In genomic region chr11:6746626-6747025, GRCh38 we compare ENCODE assay signal across 15 cellular contexts. TPM values are rescaled to one million over a fixed set of nuclear protein-coding genes. Genes with fewer than 3 reads are reported as not detected.
DNase-seq lines count a peak whose midpoint lies in the region; ATAC-seq and TF ChIP-seq lines count a peak whose summit lies in the region.
"Had no signal": no experiment of that assay in that cellular context is flagged by ENCODE, and none has a peak within 500 bp of the region (broad histone marks: within the 10 kb centered on the region; RNA-seq: fewer than 3 reads in every experiment).

No MANE protein-coding gene starts in this region.

- H3K36me3 ChIP-seq in KMS-11 (ENCODE audit: insufficient read depth) = no peaks in the 10 kb centered on the region
- no peaks in the 10 kb centered on the region for H3K36me3 ChIP-seq in lung (ENCODE audit: control insufficient read depth in 2 of 2, insufficient read depth in 2 of 2, low read length in 2 of 2)
- no peaks in the 10 kb centered on the region for H3K36me3 ChIP-seq in tibial nerve

- H2AFZ ChIP-seq in KMS-11 (ENCODE audit: low read depth) = peak overlapping the region; percentile 92

- no peak for DNase-seq in activated naive CD8-positive, alpha-beta T cell treated with anti-CD3 and anti-CD28 coated beads, Interleukin-2, amount 50 U/mL, for 24 hours
- no peak for DNase-seq in activated naive CD8-positive, alpha-beta T cell treated with anti-CD3 and anti-CD28 coated beads for 36 hours
- DNase-seq in lung (ENCODE audit: low spot score) (no peak), tibial nerve (ENCODE audit: low spot score in 2 of 2) (no peak), NCI-H2196 treated with DMSO at 0.1 percent for 48 hours (lab: John Stamatoyannopoulos, UW; ENCODE audit: unreplicated experiment) (no peak), DMS 273 treated with DMSO at 0.1 percent for 48 hours (lab: John Stamatoyannopoulos, UW) (no peak), DMS153 treated with DMSO at 0.1 percent for 48 hours (lab: John Stamatoyannopoulos, UW; ENCODE audit: unreplicated experiment) (no peak)
- DNase-seq: GF-D8, NCI-H1092 treated with DMSO at 0.1 percent for 48 hours, NCI-H774 had no signal

- no peaks in the 10 kb centered on the region for H3K9me3 Mint-ChIP-seq in activated naive CD8-positive, alpha-beta T cell treated with anti-CD3 and anti-CD28 coated beads, Interleukin-2, amount 50 U/mL, for 24 hours
- H3K9me3 Mint-ChIP-seq in activated naive CD8-positive, alpha-beta T cell treated with anti-CD3 and anti-CD28 coated beads for 36 hours = peaks cover 5% of the 10 kb centered on the region

- H3K4me1 ChIP-seq in KMS-11 (ENCODE audit: low read depth, poor library complexity, severe bottlenecking) (peaks cover 13% of the 10 kb centered on the region), lung (ENCODE audit: control insufficient read depth in 2 of 2, insufficient read depth in 2 of 2, low read length in 2 of 2) (peaks cover 0 to 5% of the 10 kb centered on the region in 2 donors), tibial nerve (no peaks in the 10 kb centered on the region)

- no peak overlapping the region for H3K4me3 ChIP-seq in KMS-11 (IDR thresholded peaks at IDR 0.05; ENCODE audit: insufficient read depth, low read depth, low read length)
- peak overlapping the region; percentile 49 for H3K4me3 ChIP-seq in lung
- peak overlapping the region in 2 of 4 donors; percentile 29 to 31 for H3K4me3 ChIP-seq in tibial nerve

- no peak overlapping the region for H3K4me3 Mint-ChIP-seq in activated naive CD8-positive, alpha-beta T cell treated with anti-CD3 and anti-CD28 coated beads, Interleukin-2, amount 50 U/mL, for 24 hours
- H3K4me3 Mint-ChIP-seq in activated naive CD8-positive, alpha-beta T cell treated with anti-CD3 and anti-CD28 coated beads for 36 hours = no peak overlapping the region
- H3K4me3 Mint-ChIP-seq: dendritic cell treated with granulocyte-macrophage colony-stimulating factor and Interleukin-4, amounts not matched to agents 40 ng/mL and 50 ng/mL, for 4 days had no signal

- peak; percentile 3 for ATAC-seq in activated naive CD8-positive, alpha-beta T cell treated with anti-CD3 and anti-CD28 coated beads, Interleukin-2, amount 50 U/mL, for 24 hours
- no peak for ATAC-seq in lung (ENCODE audit: insufficient read depth, low FRiP score)
- ATAC-seq: sciatic nerve had no signal

- TF ChIP-seq CTCF in KMS-11 (conservative IDR thresholded peaks at IDR 0.05; ENCODE audit: low read depth, low read length) (no peak), lung (IDR thresholded peaks at IDR 0.05; ENCODE audit: control extremely low read depth, extremely low read depth) (no peak), tibial nerve (IDR thresholded peaks at IDR 0.05) (no peak)

- H3K79me2 ChIP-seq in KMS-11 (ENCODE audit: insufficient read depth, low read depth) = no peaks in the 10 kb centered on the region

- peaks cover 32% of the 10 kb centered on the region for H3K4me1 Mint-ChIP-seq in activated naive CD8-positive, alpha-beta T cell treated with anti-CD3 and anti-CD28 coated beads, Interleukin-2, amount 50 U/mL, for 24 hours
- peaks cover 30% of the 10 kb centered on the region for H3K4me1 Mint-ChIP-seq in activated naive CD8-positive, alpha-beta T cell treated with anti-CD3 and anti-CD28 coated beads for 36 hours

- peak overlapping the region; percentile 29; the same call in 1 of the 2 replicates for H3K9ac ChIP-seq in KMS-11

- H3K27ac ChIP-seq in KMS-11 (peak overlapping the region; percentile 15; the same call in 1 of the 2 replicates), lung (ENCODE audit: low read depth in 1 of 2, low read length in 1 of 2) (peak overlapping the region; percentile 71 to 95), tibial nerve (peak overlapping the region in 3 of 4 donors; percentile 71 to 78 (median 74))

- H3K9me3 ChIP-seq in lung (ENCODE audit: control insufficient read depth in 2 of 2, insufficient read depth in 1 of 2, low read length in 1 of 2) (no peaks in the 10 kb centered on the region), tibial nerve (no peaks in the 10 kb centered on the region)

- no peaks in the 10 kb centered on the region for H3K36me3 Mint-ChIP-seq in activated naive CD8-positive, alpha-beta T cell treated with anti-CD3 and anti-CD28 coated beads, Interleukin-2, amount 50 U/mL, for 24 hours (ENCODE audit: low read depth)
- H3K36me3 Mint-ChIP-seq in activated naive CD8-positive, alpha-beta T cell treated with anti-CD3 and anti-CD28 coated beads for 36 hours = peaks cover 14% of the 10 kb centered on the region

- no peaks in the 10 kb centered on the region for H3K27me3 Mint-ChIP-seq in activated naive CD8-positive, alpha-beta T cell treated with anti-CD3 and anti-CD28 coated beads, Interleukin-2, amount 50 U/mL, for 24 hours
- no peaks in the 10 kb centered on the region for H3K27me3 Mint-ChIP-seq in activated naive CD8-positive, alpha-beta T cell treated with anti-CD3 and anti-CD28 coated beads for 36 hours
- H3K27me3 Mint-ChIP-seq: dendritic cell treated with granulocyte-macrophage colony-stimulating factor and Interleukin-4, amounts not matched to agents 40 ng/mL and 50 ng/mL, for 4 days had no signal

- H3K4me2 ChIP-seq in KMS-11 = peak overlapping the region; percentile 78

- no peak for TF ChIP-seq EP300 in tibial nerve (IDR thresholded peaks at IDR 0.05)

- no peaks in the 10 kb centered on the region for H4K20me1 ChIP-seq in KMS-11 (ENCODE audit: insufficient read depth)

- TF ChIP-seq POLR2A in tibial nerve (IDR thresholded peaks at IDR 0.05) = no peak

- no peak overlapping the region for H3K27ac Mint-ChIP-seq in activated naive CD8-positive, alpha-beta T cell treated with anti-CD3 and anti-CD28 coated beads, Interleukin-2, amount 50 U/mL, for 24 hours
- no peak overlapping the region for H3K27ac Mint-ChIP-seq in activated naive CD8-positive, alpha-beta T cell treated with anti-CD3 and anti-CD28 coated beads for 36 hours
- H3K27ac Mint-ChIP-seq: dendritic cell treated with granulocyte-macrophage colony-stimulating factor and Interleukin-4, amounts not matched to agents 40 ng/mL and 50 ng/mL, for 4 days had no signal

- no peaks in the 10 kb centered on the region for H3K27me3 ChIP-seq in KMS-11 (ENCODE audit: insufficient read depth, low read depth)
- no peaks in the 10 kb centered on the region for H3K27me3 ChIP-seq in lung (ENCODE audit: control insufficient read depth, insufficient read depth)
- H3K27me3 ChIP-seq in tibial nerve = no peaks in the 10 kb centered on the region

- 38 to 39% methylated on average over 1 of the region's 1 CpG for WGBS in lung, 2 donors
- whole genome bisulfite sequencing in tibial nerve, 2 donors = 65 to 79% methylated on average over 1 of the region's 1 CpG

RNA-seq across cellular contexts. Expression of gene OR2AG2, which starts 25.1 kb away (rescaled TPM):
- under 1 TPM; 0.08 to 0.18 TPM for total RNA-seq in activated naive CD8-positive, alpha-beta T cell treated with anti-CD3 and anti-CD28 coated beads for 36 hours
- total RNA-seq in lung = under 1 TPM; 0.06 to 0.18 TPM
- under 1 TPM in 1 of 2 donors, not detected in 1; 0.01 TPM for polyA plus RNA-seq in lung
- total RNA-seq in tibial nerve = under 1 TPM in 2 of 4 donors, not detected in 2; 0.22 to 0.90 TPM
- total RNA-seq: sciatic nerve had no signal

RNA-seq across cellular contexts. Expression of gene OR2AG1, which starts 36.2 kb away (rescaled TPM):
- not detected for total RNA-seq in activated naive CD8-positive, alpha-beta T cell treated with anti-CD3 and anti-CD28 coated beads for 36 hours
- total RNA-seq in lung = not detected
- polyA plus RNA-seq in lung = not detected
- total RNA-seq in tibial nerve = not detected
- total RNA-seq: sciatic nerve, SK-MEL-5 had no signal
- polyA plus RNA-seq: AG04450 had no signal

RNA-seq across cellular contexts. Expression of gene OR6A2, which starts 52.9 kb away (rescaled TPM):
- total RNA-seq in activated naive CD8-positive, alpha-beta T cell treated with anti-CD3 and anti-CD28 coated beads for 36 hours = under 1 TPM; 0.04 to 0.10 TPM
- total RNA-seq in lung (under 1 TPM; 0.21 to 0.23 TPM), tibial nerve (under 1 TPM in 1 of 4 donors, not detected in 3; 0.60 TPM)
- polyA plus RNA-seq in lung = not detected

Comparison
In these comparisons a context has a peak if more than half of its experiments do, and no peak if none do; other contexts are left out.
1. H3K27ac ChIP-seq: peak in every context shown above with its lines; median percentile 83 in lung; 74 in tibial nerve; 15 in KMS-11.